34 cellular contexts compared by ENCODE assay signal in genomic region chr3:138418556-138419206, GRCh38. TPM values are rescaled to one million over a fixed set of nuclear protein-coding genes. Genes with fewer than 3 reads are reported as not detected.
DNase-seq lines count a peak whose midpoint lies in the region; ATAC-seq, FAIRE-seq and TF ChIP-seq lines count a peak whose summit lies in the region.
"Had no signal": no experiment of that assay in that cellular context is flagged by ENCODE, and none has a peak within 500 bp of the region (broad histone marks: within the 10 kb centered on the region; RNA-seq: fewer than 3 reads in every experiment).

No MANE protein-coding gene starts in this region.

- TF ChIP-seq EP300 in H1 (IDR thresholded peaks at IDR 0.05; ENCODE audit: borderline replicate concordance in 1 of 2, low read depth in 2 of 2, low read length in 2 of 2), result no peak

- no peak overlapping the region for H3K4ac ChIP-seq in H1 (replicated peaks; ENCODE audit: insufficient read length, low read depth, low read length)

- no peak overlapping the region for H3K14ac ChIP-seq in H1 (ENCODE audit: insufficient read length)

- H3K79me1 ChIP-seq in H1 (ENCODE audit: low read depth, low read length), result no peaks in the 10 kb centered on the region

- H2BK120ac ChIP-seq in H1 (replicated peaks; ENCODE audit: low read depth, low read length), result no peak overlapping the region

- H4K20me1 ChIP-seq in H1 (replicated peaks in 1 of 2; ENCODE audit: control insufficient read depth in 1 of 2, insufficient read depth in 2 of 2, low read length in 2 of 2), result no peaks in the 10 kb centered on the region
- H4K20me1 ChIP-seq: BLaER1 had no signal

- H3K23ac ChIP-seq in H1 (ENCODE audit: insufficient read length), result no peak overlapping the region

- no peak overlapping the region for H3K4me2 ChIP-seq in H1 (ENCODE audit: insufficient read depth in 1 of 2, low read depth in 2 of 2, low read length in 2 of 2)
- H3K4me2 ChIP-seq: BLaER1, smooth muscle cell had no signal

- H2BK15ac ChIP-seq in H1 (ENCODE audit: low read length), result 0 out of 2 replicates have a peak overlapping the region, but pooled peaks have one; percentile 83

- no peak overlapping the region for H2BK12ac ChIP-seq in H1 (ENCODE audit: low read depth, low read length)

- H4K8ac ChIP-seq in H1 (ENCODE audit: extremely low read depth, insufficient read depth, low read length), result 0 out of 2 replicates have a peak overlapping the region, but pooled peaks have one; percentile 16

- TF ChIP-seq POLR2A in H1 (IDR thresholded peaks at IDR 0.05; ENCODE audit: control extremely low read depth in 1 of 2, low read depth in 2 of 2, low read length in 2 of 2), result no peak

- H2AK5ac ChIP-seq in H1 (ENCODE audit: low read depth, low read length), result no peak overlapping the region

- no peak overlapping the region for H3K4me3 ChIP-seq in H1 (ENCODE audit: extremely low read depth in 1 of 4, insufficient read depth in 2 of 4, low read depth in 3 of 4, low read length in 4 of 4)
- H3K4me3 ChIP-seq: BLaER1, breast epithelium, colonic mucosa, GM23248, mucosa of descending colon, smooth muscle cell, suprapubic skin, upper lobe of left lung had no signal

- H2BK5ac ChIP-seq in H1 (ENCODE audit: low read depth, low read length), result no peak overlapping the region

- H3K36me3 ChIP-seq in H1 (ENCODE audit: control insufficient read depth in 2 of 4, insufficient read depth in 4 of 4, low read length in 3 of 4), result no peaks in the 10 kb centered on the region
- H3K36me3 ChIP-seq: BLaER1, breast epithelium, colonic mucosa, suprapubic skin, upper lobe of left lung had no signal

- no peak overlapping the region for H3K9ac ChIP-seq in H1 (replicated peaks in 1 of 4; ENCODE audit: extremely low read depth in 1 of 4, low read depth in 3 of 4, low read length in 3 of 4)
- H3K9ac ChIP-seq: BLaER1, GM23248 had no signal

- no peaks in the 10 kb centered on the region for H3K79me2 ChIP-seq in H1 (ENCODE audit: control insufficient read depth in 1 of 2, insufficient read depth in 2 of 2, low read length in 2 of 2)

- H3K23me2 ChIP-seq in H1 (ENCODE audit: low read depth, low read length), result no peaks in the 10 kb centered on the region

- no peak overlapping the region for H3K27ac ChIP-seq in H1 (ENCODE audit: low read depth, low read length)
- H3K27ac ChIP-seq: BLaER1, breast epithelium, colonic mucosa, GM23248, suprapubic skin, upper lobe of left lung, VCaP had no signal

- 92% methylated on average over 6 of the region's 6 CpGs; no CpG with 5 or more reads in 1 of the 2 experiments for WGBS in H1 (ENCODE audit: extremely low coverage in 1 of 2, insufficient coverage in 1 of 2, insufficient read length in 1 of 2, insufficient replicate concordance in 2 of 2, low coverage in 1 of 2, low lambda C conversion rate in 2 of 2, missing lambda C conversion rate in 1 of 2), 2 experiments

- CTCF ChIA-PET in H1 (lab: Charles Lee; ENCODE audit: partially characterized antibody), result interaction anchor here (0.7 to 4.0 kb wide), 30 partner anchors 8 to 562 kb away, joined by 3 to 37 read pairs (median 4); partner anchors contain the start of genes CEP70 and ESYT3

- no peak overlapping the region for H4K5ac ChIP-seq in H1 (ENCODE audit: insufficient read length, low read depth, low read length)

- peaks cover 0 to 4% (median 1%) of the 10 kb centered on the region in 4 experiments; a peak in 4 of 7 replicates for H3K4me1 ChIP-seq in H1 (replicated peaks in 1 of 4; ENCODE audit: control insufficient read depth in 3 of 4, insufficient read depth in 4 of 4, low read length in 3 of 4)
- H3K4me1 ChIP-seq: BLaER1, breast epithelium, colonic mucosa, suprapubic skin had no signal

- TF ChIP-seq CTCF in H1 (IDR thresholded peaks at IDR 0.05; ENCODE audit: control extremely low read depth in 1 of 3, insufficient read depth in 1 of 3, low read depth in 1 of 3, low read length in 3 of 3), result no peak

- FAIRE-seq in H1 (lab: Jason Lieb, UNC), result no peak
- FAIRE-seq: RCC 7860 had no signal

- peak; percentile 75 for DNase-seq in DMS 273 (lab: John Stamatoyannopoulos, UW; ENCODE audit: unreplicated experiment)
- DNase-seq in DMS53 treated with DMSO at 0.1 percent for 48 hours (lab: John Stamatoyannopoulos, UW; ENCODE audit: unreplicated experiment), result peak; percentile 52
- DNase-seq in NCI-H2171 (lab: John Stamatoyannopoulos, UW), result peak; percentile 88
- no peak for DNase-seq in H1 (ENCODE audit: low read depth in 1 of 2, low spot score in 2 of 2)
- DNase-seq in GM19238 (ENCODE audit: insufficient read length, low spot score), result no peak
- DNase-seq: activated CD4-positive, alpha-beta T cell treated with anti-CD3 and anti-CD28 coated beads for 36 hours; activated CD8-positive, alpha-beta T cell treated with anti-CD3 and anti-CD28 coated beads for 36 hours; amygdala; colonic mucosa; DMS79; effector CD4-positive, alpha-beta T cell; GDM1; GM23248; HFFc6; hypothalamus; mucosa of descending colon; NCI-H1105; NCI-H226; NCI-H774; stimulated activated naive CD4-positive, alpha-beta T cell; SW 1271; upper lobe of left lung had no signal

- no peak overlapping the region for H3K56ac ChIP-seq in H1 (replicated peaks; ENCODE audit: insufficient read length, low read depth, low read length)

- H2AFZ ChIP-seq in H1 (ENCODE audit: low read length), result no peak overlapping the region
- H2AFZ ChIP-seq: GM23248 had no signal

- H2BK20ac ChIP-seq in H1 (ENCODE audit: low read length), result no peak overlapping the region

- POLR2A ChIA-PET in H1 (lab: Charles Lee; ENCODE audit: partially characterized antibody), result interaction anchor here (0.7 to 2.0 kb wide), 5 partner anchors 11 to 155 kb away, joined by 3 to 8 read pairs (median 4); partner anchors contain the start of genes ESYT3 and MRAS

- peaks cover 2 to 4% of the 10 kb centered on the region in 2 experiments; a peak in 2 of 4 replicates for H3K9me3 ChIP-seq in H1 (ENCODE audit: insufficient read depth in 2 of 2, low read depth in 1 of 2, low read length in 1 of 2)
- H3K9me3 ChIP-seq: breast epithelium, colonic mucosa, mucosa of descending colon, suprapubic skin, upper lobe of left lung had no signal

- ATAC-seq in HG02763 (IDR thresholded peaks at IDR 0.05; ENCODE audit: unreplicated experiment) (no peak), GM21528 (IDR thresholded peaks at IDR 0.05; ENCODE audit: low FRiP score, unreplicated experiment) (no peak)
- ATAC-seq: activated CD4-positive, alpha-beta T cell treated with anti-CD3 and anti-CD28 coated beads for 36 hours; activated CD8-positive, alpha-beta T cell treated with anti-CD3 and anti-CD28 coated beads for 36 hours; activated naive CD4-positive, alpha-beta T cell treated with anti-CD3 and anti-CD28 coated beads, Interleukin-2, amount 50 U/mL, for 72 hours; activated T-helper 17 cell treated with anti-CD3 and anti-CD28 coated beads, Interleukin-2, amount 50 U/mL, for 72 hours; mucosa of descending colon had no signal

- no peak overlapping the region for H3K18ac ChIP-seq in H1 (ENCODE audit: extremely low read depth, low read length)

- H3K27me3 ChIP-seq in H1 (replicated peaks in 1 of 4; ENCODE audit: control insufficient read depth in 3 of 4, extremely low read depth in 1 of 4, insufficient read depth in 3 of 4, low read length in 3 of 4), result no peaks in the 10 kb centered on the region
- H3K27me3 ChIP-seq: BLaER1, breast epithelium, colonic mucosa, suprapubic skin, upper lobe of left lung had no signal

- TF ChIP-seq RAD21 in H1 (IDR thresholded peaks at IDR 0.05 in 1 of 2, conservative IDR thresholded peaks at IDR 0.05 in 1 of 2; ENCODE audit: low read depth in 2 of 2, low read length in 2 of 2), result no peak

- H4K91ac ChIP-seq in H1 (replicated peaks; ENCODE audit: insufficient read length, low read length), result no peak overlapping the region

TF ChIP-seq in H1, 55 proteins besides CTCF, POLR2A, EP300 and RAD21 (continues in another document):
- TF ChIP-seq JUND (IDR thresholded peaks at IDR 0.05; ENCODE audit: low read length) (no peak), SIN3A (conservative IDR thresholded peaks at IDR 0.05 in 1 of 2, IDR thresholded peaks at IDR 0.05 in 1 of 2; ENCODE audit: low read depth in 1 of 2, low read length in 2 of 2) (no peak), CREB1 (IDR thresholded peaks at IDR 0.05) (no peak), GABPA (IDR thresholded peaks at IDR 0.05; ENCODE audit: borderline replicate concordance, insufficient read depth, low read length) (no peak), EGR1 (IDR thresholded peaks at IDR 0.05; ENCODE audit: borderline replicate concordance, low read depth, low read length) (no peak), FOSL1 (IDR thresholded peaks at IDR 0.05; ENCODE audit: insufficient read depth, low read depth, low read length) (no peak), CHD1 (IDR thresholded peaks at IDR 0.05; ENCODE audit: low read depth, low read length) (no peak), CHD2 (IDR thresholded peaks at IDR 0.05; ENCODE audit: low read length) (no peak), BCL11A (IDR thresholded peaks at IDR 0.05; ENCODE audit: low read depth in 2 of 2, low read length in 2 of 2) (no peak), YY1 (IDR thresholded peaks at IDR 0.05; ENCODE audit: low read depth, low read length) (no peak), POU5F1 (IDR thresholded peaks at IDR 0.05; ENCODE audit: low read depth, low read length) (no peak), NANOG (IDR thresholded peaks at IDR 0.05; ENCODE audit: insufficient read depth, low read depth, low read length, poor library complexity, severe bottlenecking) (no peak), BACH1 (IDR thresholded peaks at IDR 0.05; ENCODE audit: low read length) (no peak), SRF (IDR thresholded peaks at IDR 0.05; ENCODE audit: low read depth, low read length) (no peak)

RNA-seq across cellular contexts. Expression of gene ESYT3, which starts 15.7 kb away (rescaled TPM):
- total RNA-seq in H1 (2021; fragmentation: NEBNext Ultra II Directional; extraction: Animal tissue kit (Norgen Biotek cat#: 25700)), result 7.0 and 7.3 TPM in 2 replicates
- 4.3 and 4.4 TPM in 2 replicates for polyA plus RNA-seq in H1 (2011; rRNA removed)
- polyA plus RNA-seq in H1 (2011; cell fraction: cytosol; rRNA removed), result 4.3 TPM
- 19.2 TPM for polyA plus RNA-seq in H1 (2011; cell fraction: nucleus; rRNA removed)
- polyA plus RNA-seq in H1 (2012, experiment 1 of 2), result 4.3 to 6.6 TPM (median 5.3 TPM) in 4 replicates
- polyA plus RNA-seq in H1 (2012, experiment 2 of 2), result 1.4 TPM
- polyA plus RNA-seq in H1 (2013, experiment 1 of 2), result 4.7 TPM
- polyA plus RNA-seq in H1 (2013, experiment 2 of 2), result 4.9 TPM
- 9.0 and 12.1 TPM in 2 replicates for polyA minus RNA-seq in H1 (2011; rRNA and poly(A)+ RNA removed)
- polyA minus RNA-seq in H1 (2011; cell fraction: cytosol; rRNA and poly(A)+ RNA removed), result 5.9 TPM
- 23.7 TPM for polyA minus RNA-seq in H1 (2011; cell fraction: nucleus; rRNA and poly(A)+ RNA removed)
- total RNA-seq: glomerular endothelial cell, lung microvascular endothelial cell had no signal

Comparison
In these comparisons a context has a peak if more than half of its experiments do, and no peak if none do; other contexts are left out.
1. DNase-seq: peak in DMS 273 (single experiment), DMS53 treated with DMSO at 0.1 percent for 48 hours (single experiment) and NCI-H2171 (single experiment); none in H1 (0 of 2) and GM19238 (single experiment).